Comparison of ENCODE assay signal across 25 cellular contexts in the genomic region with DNA sequence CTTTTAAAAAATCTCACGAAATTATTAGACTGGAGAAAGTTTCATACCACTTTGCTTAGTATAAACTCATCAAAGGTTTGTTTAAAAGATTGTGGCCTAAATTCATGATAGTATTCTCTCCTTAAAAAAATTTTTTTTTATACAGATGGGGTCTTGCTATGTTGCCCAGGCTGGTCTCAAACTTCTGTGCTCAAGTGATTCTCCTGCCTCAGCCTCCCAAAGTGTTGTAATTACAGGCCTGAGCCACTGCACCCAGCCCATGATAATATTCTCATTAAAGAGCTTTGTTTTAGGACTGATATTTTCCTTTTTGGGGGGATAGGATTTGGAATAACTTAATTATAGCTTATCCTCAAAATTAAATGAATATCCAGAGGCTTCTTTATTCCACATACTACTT.
"Had no signal": no experiment of that assay in that cellular context is flagged by ENCODE, and none has a peak within 500 bp of the region (broad histone marks: within the 10 kb centered on the region; RNA-seq: fewer than 3 reads in every experiment).

No MANE protein-coding gene starts in this region.

- H3K27me3 Mint-ChIP-seq: dendritic cell treated with granulocyte-macrophage colony-stimulating factor and Interleukin-4, amounts not matched to agents 40 ng/mL and 50 ng/mL, for 4 days; effector memory CD8-positive, alpha-beta T cell; naive B cell had no signal

- H3K27ac ChIP-seq: colonic mucosa, epithelial cell of prostate, esophagus squamous epithelium, gastrocnemius medialis, heart right ventricle, left lung, lower lobe of right lung had no signal

- H3K4me3 Mint-ChIP-seq: dendritic cell treated with granulocyte-macrophage colony-stimulating factor and Interleukin-4, amounts not matched to agents 40 ng/mL and 50 ng/mL, for 4 days; effector memory CD8-positive, alpha-beta T cell; endodermal cell; mesothelial cell of epicardium; naive B cell had no signal

- ATAC-seq: effector memory CD8-positive, alpha-beta T cell; esophagus mucosa; gastrocnemius medialis; heart right ventricle; left cardiac atrium; left lung; left ventricle myocardium superior; lower lobe of right lung; mucosa of descending colon had no signal

- H3K4me3 ChIP-seq: colonic mucosa, esophagus squamous epithelium, gastrocnemius medialis, heart right ventricle, left lung, lower lobe of right lung, mucosa of descending colon had no signal

- H3K9me3 ChIP-seq: colonic mucosa, esophagus squamous epithelium, gastrocnemius medialis, heart right ventricle, left lung, lower lobe of right lung, mucosa of descending colon had no signal

- DNase-seq: colonic mucosa; cortex of kidney; effector CD8-positive, alpha-beta T cell; effector memory CD8-positive, alpha-beta T cell; endodermal cell; erythroblast; esophagus squamous epithelium; foreskin fibroblast; foreskin melanocyte; gastrocnemius medialis; glutamatergic neuron; head of caudate nucleus; heart right ventricle; hippocampal formation; left cardiac atrium; left lung; left ventricle myocardium superior; lower lobe of right lung; mesenchymal stem cell; mucosa of descending colon; naive B cell had no signal

- H3K27ac Mint-ChIP-seq: dendritic cell treated with granulocyte-macrophage colony-stimulating factor and Interleukin-4, amounts not matched to agents 40 ng/mL and 50 ng/mL, for 4 days; effector memory CD8-positive, alpha-beta T cell; endodermal cell; mesothelial cell of epicardium; naive B cell had no signal

- H3K4me1 ChIP-seq: colonic mucosa, gastrocnemius medialis, heart right ventricle, left lung, lower lobe of right lung had no signal

- H3K9me3 Mint-ChIP-seq: dendritic cell treated with granulocyte-macrophage colony-stimulating factor and Interleukin-4, amounts not matched to agents 40 ng/mL and 50 ng/mL, for 4 days; effector memory CD8-positive, alpha-beta T cell; endodermal cell; naive B cell had no signal

- H3K4me1 Mint-ChIP-seq: endodermal cell, mesothelial cell of epicardium, naive B cell had no signal

- H3K36me3 ChIP-seq: colonic mucosa, gastrocnemius medialis had no signal
